ENCODE assay signal across 7 cellular contexts in the genomic region with DNA sequence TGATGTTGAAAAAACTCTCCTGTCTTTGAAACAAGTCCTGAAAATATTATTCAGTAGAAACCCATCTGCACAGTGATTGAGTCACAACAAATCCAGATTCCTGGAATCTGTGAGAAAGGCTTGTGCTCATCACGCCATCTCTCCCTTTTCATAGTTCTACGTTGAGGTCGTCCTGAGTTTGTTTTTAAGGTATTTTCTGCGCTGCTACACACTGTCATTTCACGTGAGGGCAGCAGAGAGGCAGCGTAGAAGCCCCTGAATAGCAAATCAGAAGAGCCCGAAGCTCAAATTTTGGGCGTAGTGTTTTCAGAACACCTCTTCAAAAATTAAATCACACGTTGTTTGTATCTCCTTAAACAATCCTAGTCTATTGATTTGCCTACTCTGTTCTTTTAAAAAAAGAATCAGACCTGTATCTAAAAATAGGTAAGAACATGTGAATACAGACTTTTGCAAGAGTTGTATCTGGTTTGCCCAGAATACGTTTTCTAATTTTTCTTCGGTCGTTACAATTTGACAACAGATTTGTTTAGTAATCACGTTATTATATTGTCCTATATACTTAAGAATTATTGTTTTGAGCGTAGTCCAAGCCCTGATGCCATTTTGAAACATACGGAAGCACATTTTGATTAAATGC.
A peak's percentile ranks its signal among the peaks of the same experiment; 100 is the strongest.
DNase-seq lines count a peak whose midpoint lies in the region; ATAC-seq and TF ChIP-seq lines count a peak whose summit lies in the region.

No MANE protein-coding gene starts in this region.

- H3K79me2 ChIP-seq in OCI-LY1 (ENCODE audit: insufficient read depth, low read length) (no peaks in the 10 kb centered on the region), mesendoderm (ENCODE audit: control insufficient read depth, insufficient read depth, low read length) (no peaks in the 10 kb centered on the region)

- no peaks in the 10 kb centered on the region for H3K9me2 ChIP-seq in OCI-LY1 (ENCODE audit: low read depth, low read length)

- H3K4me3 ChIP-seq in OCI-LY1 (ENCODE audit: low read depth, low read length, poor library complexity, severe bottlenecking) (no peak overlapping the region), mesendoderm (ENCODE audit: low read length) (no peak overlapping the region), vagina (no peak overlapping the region)

- H3K36me3 ChIP-seq in OCI-LY1 (ENCODE audit: insufficient read depth, low read length) (no peaks in the 10 kb centered on the region), mesendoderm (ENCODE audit: control insufficient read depth, insufficient read depth, low read length) (no peaks in the 10 kb centered on the region), vagina (no peaks in the 10 kb centered on the region)

- no peaks in the 10 kb centered on the region for H4K20me1 ChIP-seq in OCI-LY1 (ENCODE audit: insufficient read depth, low read length)

- no peak overlapping the region for H2BK5ac ChIP-seq in mesendoderm (ENCODE audit: low read length)

- ATAC-seq in GM21360 (IDR thresholded peaks at IDR 0.05; ENCODE audit: unreplicated experiment), result peak; percentile 70

- H2AK5ac ChIP-seq in mesendoderm (ENCODE audit: low read length), result no peak overlapping the region

- H3K27ac ChIP-seq in OCI-LY1 (ENCODE audit: low read depth, low read length, poor library complexity, severe bottlenecking) (no peak overlapping the region), mesendoderm (ENCODE audit: low read depth, low read length) (no peak overlapping the region), vagina (no peak overlapping the region)

- no CpG with 5 or more reads among the region's 15 CpGs for WGBS in mesendoderm (ENCODE audit: extremely low coverage, insufficient coverage, low lambda C conversion rate)

- H3K4me2 ChIP-seq in OCI-LY1 (ENCODE audit: low read length) (no peak overlapping the region), mesendoderm (ENCODE audit: low read length) (no peak overlapping the region)

- no peak overlapping the region for H3K18ac ChIP-seq in mesendoderm (ENCODE audit: low read length)

- no peak overlapping the region for H3K23ac ChIP-seq in mesendoderm (ENCODE audit: low read length)

- H3K56ac ChIP-seq in mesendoderm (ENCODE audit: low read length), result no peak overlapping the region

- H3K79me1 ChIP-seq in mesendoderm (ENCODE audit: low read length), result no peaks in the 10 kb centered on the region

- intact Hi-C loops in vagina (cut with DNase I), result no loop called here

- H4K5ac ChIP-seq in mesendoderm (ENCODE audit: low read length), result no peak overlapping the region

- H4K8ac ChIP-seq in mesendoderm (ENCODE audit: low read depth, low read length), result no peak overlapping the region

- in situ Hi-C loops in G401 (cut with HindIII; ENCODE audit: low sequenced_read_pairs), result no loop called here

- TF ChIP-seq POLR2A in vagina (IDR thresholded peaks at IDR 0.05), result no peak

- peak; percentile 78 for DNase-seq in G401 (ENCODE audit: low spot score)
- peak; percentile 18 for DNase-seq in HK-2 (ENCODE audit: unreplicated experiment)
- DNase-seq in dedifferentiated amniotic fluid mesenchymal stem cell (ENCODE audit: extremely low spot score), result peak; percentile 70
- peak; percentile 73 for DNase-seq in mesendoderm
- no peak for DNase-seq in vagina (ENCODE audit: extremely low spot score in 2 of 2)

- H3K9ac ChIP-seq in OCI-LY1 (ENCODE audit: low read length) (no peak overlapping the region), mesendoderm (ENCODE audit: low read length) (no peak overlapping the region)

- no peak overlapping the region for H2BK15ac ChIP-seq in mesendoderm (replicated peaks; ENCODE audit: low read depth)

- H2BK120ac ChIP-seq in mesendoderm (ENCODE audit: low read depth, low read length), result no peak overlapping the region

- no peaks in the 10 kb centered on the region for H3F3A ChIP-seq in OCI-LY1 (ENCODE audit: insufficient read depth, low read length)

- H3K4me1 ChIP-seq in OCI-LY1 (ENCODE audit: insufficient read depth, low read length, severe bottlenecking) (no peaks in the 10 kb centered on the region), mesendoderm (ENCODE audit: control insufficient read depth, low read depth, low read length) (no peaks in the 10 kb centered on the region), vagina (no peaks in the 10 kb centered on the region)

- H2AFZ ChIP-seq in OCI-LY1 (ENCODE audit: low read length), result no peak overlapping the region

- H3K4ac ChIP-seq in mesendoderm (ENCODE audit: low read depth, low read length), result no peak overlapping the region

- H3K9me3 ChIP-seq in OCI-LY1 (ENCODE audit: low read length) (no peaks in the 10 kb centered on the region), vagina (no peaks in the 10 kb centered on the region)

- peak; percentile 70 for TF ChIP-seq CTCF in OCI-LY1 (IDR thresholded peaks at IDR 0.05; ENCODE audit: low read length)
- no peak for TF ChIP-seq CTCF in vagina (IDR thresholded peaks at IDR 0.05)

- H3K27me3 ChIP-seq in OCI-LY1 (ENCODE audit: insufficient read depth, low read length) (no peaks in the 10 kb centered on the region), mesendoderm (ENCODE audit: insufficient read depth, low read length, poor library complexity) (no peaks in the 10 kb centered on the region), vagina (no peaks in the 10 kb centered on the region)

Comparison
In these comparisons a context has a peak if more than half of its experiments do, and no peak if none do; other contexts are left out.
1. DNase-seq: peak in G401 (single experiment), HK-2 (single experiment), dedifferentiated amniotic fluid mesenchymal stem cell (single experiment) and mesendoderm (single experiment); none in vagina (0 of 2).